ENCODE assay signal across 11 cellular contexts in genomic region chr13:79128158-79128557, GRCh38.
A peak's percentile ranks its signal among the peaks of the same experiment; 100 is the strongest.
DNase-seq lines count a peak whose midpoint lies in the region; ATAC-seq and TF ChIP-seq lines count a peak whose summit lies in the region.
"Had no signal": no experiment of that assay in that cellular context is flagged by ENCODE, and none has a peak within 500 bp of the region (broad histone marks: within the 10 kb centered on the region; RNA-seq: fewer than 3 reads in every experiment).

No MANE protein-coding gene starts in this region.

- H3K4me1 ChIP-seq in lung (ENCODE audit: control insufficient read depth in 2 of 2, insufficient read depth in 2 of 2, low read length in 2 of 2), result no peaks in the 10 kb centered on the region

- DNase-seq in M059J (ENCODE audit: low read depth) (peak; percentile 77), lung (ENCODE audit: low spot score) (no peak), COLO829 (ENCODE audit: low spot score) (no peak), GDM1 (lab: John Stamatoyannopoulos, UW) (no peak), NCI-H446 treated with DMSO at 0.1 percent for 48 hours (lab: John Stamatoyannopoulos, UW) (no peak)
- DNase-seq: activated T-cell treated with anti-CD3 and anti-CD28 coated beads, Interleukin-2, amount 50 U/mL, for 1 hour; NCI-H1105 had no signal

- H3K9me3 Mint-ChIP-seq in activated T-helper 17 cell treated with anti-CD3 and anti-CD28 coated beads, Interleukin-2, amount 50 U/mL, for 72 hours, result no peaks in the 10 kb centered on the region

- H3K27me3 ChIP-seq in lung (ENCODE audit: control insufficient read depth, insufficient read depth), result no peaks in the 10 kb centered on the region

- no peak for TF ChIP-seq CTCF in lung (IDR thresholded peaks at IDR 0.05; ENCODE audit: control extremely low read depth, extremely low read depth)

- no peak overlapping the region for H3K4me3 ChIP-seq in lung

- 64 to 82% methylated on average over 2 of the region's 2 CpGs for WGBS in lung, 2 donors

- H3K27ac ChIP-seq in lung (ENCODE audit: low read depth in 1 of 2, low read length in 1 of 2), result no peak overlapping the region

- no peak overlapping the region for H3K4me3 Mint-ChIP-seq in activated T-helper 17 cell treated with anti-CD3 and anti-CD28 coated beads, Interleukin-2, amount 50 U/mL, for 72 hours

- H3K27ac Mint-ChIP-seq in activated T-helper 17 cell treated with anti-CD3 and anti-CD28 coated beads, Interleukin-2, amount 50 U/mL, for 72 hours, result no peak overlapping the region

- H3K36me3 ChIP-seq in lung (ENCODE audit: control insufficient read depth in 2 of 2, insufficient read depth in 2 of 2, low read length in 2 of 2), result no peaks in the 10 kb centered on the region

- H3K9me3 ChIP-seq in lung (ENCODE audit: control insufficient read depth in 2 of 2, insufficient read depth in 1 of 2, low read length in 1 of 2), result no peaks in the 10 kb centered on the region

- H3K27me3 Mint-ChIP-seq in activated T-helper 17 cell treated with anti-CD3 and anti-CD28 coated beads, Interleukin-2, amount 50 U/mL, for 72 hours, result peaks cover 4% of the 10 kb centered on the region

- no peaks in the 10 kb centered on the region for H3K4me1 Mint-ChIP-seq in activated T-helper 17 cell treated with anti-CD3 and anti-CD28 coated beads, Interleukin-2, amount 50 U/mL, for 72 hours

- ATAC-seq in GM21390 (IDR thresholded peaks at IDR 0.05; ENCODE audit: unreplicated experiment) (peak; percentile 60), lung (ENCODE audit: insufficient read depth, low FRiP score) (peak; percentile 16), HG03378 (IDR thresholded peaks at IDR 0.05; ENCODE audit: unreplicated experiment) (no peak)
- peak; percentile 60 for ATAC-seq in activated T-helper 17 cell treated with anti-CD3 and anti-CD28 coated beads, Interleukin-2, amount 50 U/mL, for 72 hours (replicated peaks)
- ATAC-seq: left lobe of liver had no signal

- no peaks in the 10 kb centered on the region for H3K36me3 Mint-ChIP-seq in activated T-helper 17 cell treated with anti-CD3 and anti-CD28 coated beads, Interleukin-2, amount 50 U/mL, for 72 hours (ENCODE audit: low read depth)
